In genomic region chr16:74667215-74667765, GRCh38 we compare ENCODE assay signal across 8 cellular contexts. TPM values are rescaled to one million over a fixed set of nuclear protein-coding genes. Genes with fewer than 3 reads are reported as not detected.
A peak's percentile ranks its signal among the peaks of the same experiment; 100 is the strongest.
DNase-seq lines count a peak whose midpoint lies in the region; ATAC-seq and TF ChIP-seq lines count a peak whose summit lies in the region.

No MANE protein-coding gene starts in this region.

- H3F3A ChIP-seq in GM23248 (ENCODE audit: insufficient read depth), result peaks cover 6% of the 10 kb centered on the region; the same call in 1 of the 2 replicates

- H3K36me3 Mint-ChIP-seq in T-helper 1 cell treated with Interleukin-12 subunit alpha and Interleukin-12 subunit beta and Interleukin-4 antibody, amounts not matched to agents 30 μg/mL and 1 μg/mL, for 36 hours (ENCODE audit: low read depth), result peaks cover 31% of the 10 kb centered on the region

- no peaks in the 10 kb centered on the region for H3K27me3 Mint-ChIP-seq in T-helper 1 cell treated with Interleukin-12 subunit alpha and Interleukin-12 subunit beta and Interleukin-4 antibody, amounts not matched to agents 30 μg/mL and 1 μg/mL, for 36 hours (ENCODE audit: low read depth)

- peak overlapping the region; percentile 77 for H3K9ac ChIP-seq in GM23248
- peak overlapping the region in 1 of 2 donors; percentile 63 for H3K9ac ChIP-seq in colonic mucosa (ENCODE audit: low read depth in 2 of 2, low read length in 2 of 2)

- H3K79me2 ChIP-seq in GM23248 (ENCODE audit: insufficient read depth), result peaks cover 44% of the 10 kb centered on the region

- peak overlapping the region; percentile 75 for H3K4me2 ChIP-seq in GM23248 (ENCODE audit: unreplicated experiment)

- H3K4me3 ChIP-seq in AG09309 (ENCODE audit: control insufficient read depth, low read depth, low read length) (peak overlapping the region; percentile 35), GM23248 (peak overlapping the region; percentile 84), colonic mucosa (peak overlapping the region; percentile 100), lower leg skin (ENCODE audit: low read depth, poor library complexity, severe bottlenecking) (peak overlapping the region; percentile 3)

- H3K27ac ChIP-seq in GM23248 (peak overlapping the region; percentile 13), colonic mucosa (peak overlapping the region; percentile 28)

- H3K36me3 ChIP-seq in GM23248 (ENCODE audit: low read depth), result peaks cover 7% of the 10 kb centered on the region
- H3K36me3 ChIP-seq in colonic mucosa, result no peaks in the 10 kb centered on the region

- DNase-seq in AG09309 (ENCODE audit: low read depth) (no peak), GM23248 (peak; percentile 57), colonic mucosa (peak; percentile 51), lower leg skin (ENCODE audit: low spot score in 2 of 2) (no peak), SKM-1 (lab: John Stamatoyannopoulos, UW; ENCODE audit: unreplicated experiment) (no peak)
- peak; percentile 11 for DNase-seq in stimulated activated CD8-positive, alpha-beta memory T cell treated with anti-CD3 and anti-CD28 coated beads, Interleukin-15, amount 100 ng/mL, for 24 hours (ENCODE audit: low read depth)

- H3K4me3 Mint-ChIP-seq in T-helper 1 cell treated with Interleukin-12 subunit alpha and Interleukin-12 subunit beta and Interleukin-4 antibody, amounts not matched to agents 30 μg/mL and 1 μg/mL, for 36 hours, result peak overlapping the region; percentile 93

- H4K20me1 ChIP-seq in GM23248 (ENCODE audit: insufficient read depth), result no peaks in the 10 kb centered on the region

- in situ Hi-C loops in GM23248 (cut with MboI), result no loop called here

- H3K4me1 ChIP-seq in GM23248 (ENCODE audit: insufficient read depth) (0 out of 2 replicates have a peak, but pooled peaks cover 4% of the 10 kb centered on the region), colonic mucosa (peaks cover 4% of the 10 kb centered on the region)

- peak overlapping the region; percentile 94 for H3K27ac Mint-ChIP-seq in T-helper 1 cell treated with Interleukin-12 subunit alpha and Interleukin-12 subunit beta and Interleukin-4 antibody, amounts not matched to agents 30 μg/mL and 1 μg/mL, for 36 hours

- TF ChIP-seq CTCF in AG09309 (IDR thresholded peaks at IDR 0.05; ENCODE audit: control insufficient read depth, insufficient read depth, low read depth, low read length, missing control alignments) (no peak), colonic mucosa (IDR thresholded peaks at IDR 0.05) (no peak), lower leg skin (IDR thresholded peaks at IDR 0.05) (no peak)

- H2AFZ ChIP-seq in GM23248, result peak overlapping the region; percentile 97

- ATAC-seq in HG03354 (IDR thresholded peaks at IDR 0.05; ENCODE audit: poor library complexity, severe bottlenecking, unreplicated experiment), result no peak

- intact Hi-C loops in colonic mucosa (cut with DNase I), result no loop called here
- intact Hi-C loops in lower leg skin (cut with DNase I; ENCODE audit: low total_unique reads), result no loop called here

- peaks cover 29% of the 10 kb centered on the region for H3K4me1 Mint-ChIP-seq in T-helper 1 cell treated with Interleukin-12 subunit alpha and Interleukin-12 subunit beta and Interleukin-4 antibody, amounts not matched to agents 30 μg/mL and 1 μg/mL, for 36 hours (ENCODE audit: low read depth)

- TF ChIP-seq POLR2A in lower leg skin (IDR thresholded peaks at IDR 0.05), result no peak

- no peaks in the 10 kb centered on the region for H3K27me3 ChIP-seq in GM23248 (replicated peaks; ENCODE audit: insufficient read depth)
- H3K27me3 ChIP-seq in colonic mucosa, result no peaks in the 10 kb centered on the region

- H3K9me2 ChIP-seq in GM23248 (ENCODE audit: insufficient read depth), result no peaks in the 10 kb centered on the region

- WGBS in GM23248 (ENCODE audit: low coverage in 1 of 2, low lambda C conversion rate in 2 of 2, missing lambda C conversion rate in 2 of 2), 2 experiments, result 1 to 2% methylated on average over 24 of the region's 24 CpGs
- WGBS in lower leg skin, 2 donors, result 1 to 2% methylated on average over 24 of the region's 24 CpGs

- peaks cover 3% of the 10 kb centered on the region for H3K9me3 Mint-ChIP-seq in T-helper 1 cell treated with Interleukin-12 subunit alpha and Interleukin-12 subunit beta and Interleukin-4 antibody, amounts not matched to agents 30 μg/mL and 1 μg/mL, for 36 hours

- H3K9me3 ChIP-seq in GM23248 (ENCODE audit: low read depth) (no peaks in the 10 kb centered on the region), colonic mucosa (no peaks in the 10 kb centered on the region)

RNA-seq across cellular contexts. Expression of gene RFWD3, which starts 0.6 kb away (rescaled TPM):
- total RNA-seq in GM23248 (2014; rRNA removed; shearing (Covaris generic)), result 18.5 and 28.2 TPM in 2 replicates
- 8.8 and 9.0 TPM in 2 replicates for polyA plus RNA-seq in GM23248 (2016; fragmentation: Nextera tagmentation; extraction: Ambion mirVana)
- 10 to 100 TPM; 23.2 to 45.7 TPM for total RNA-seq in colonic mucosa
- 10 to 100 TPM; 20.3 to 33.5 (median 23.0) TPM for total RNA-seq in lower leg skin

RNA-seq across cellular contexts. Expression of gene MLKL, which starts 33.4 kb away (rescaled TPM):
- total RNA-seq in GM23248 (2014; rRNA removed; shearing (Covaris generic)), result 11.9 and 13.6 TPM in 2 replicates
- 10.0 and 10.4 TPM in 2 replicates for polyA plus RNA-seq in GM23248 (2016; fragmentation: Nextera tagmentation; extraction: Ambion mirVana)
- total RNA-seq in colonic mucosa (10 to 100 TPM; 13.9 to 25.1 TPM), lower leg skin (1 to 10 TPM; 1.9 to 4.8 (median 3.8) TPM)

Comparison
In these comparisons a context has a peak if more than half of its experiments do, and no peak if none do; other contexts are left out.
1. DNase-seq: peak in GM23248 (single experiment), colonic mucosa (single experiment) and stimulated activated CD8-positive, alpha-beta memory T cell treated with anti-CD3 and anti-CD28 coated beads, Interleukin-15, amount 100 ng/mL, for 24 hours (single experiment); none in AG09309 (single experiment), lower leg skin (0 of 2) and SKM-1 (single experiment).
2. H3K4me3 ChIP-seq: peak in every context shown above with its lines; median percentile 100 in colonic mucosa; 84 in GM23248; 35 in AG09309; 3 in lower leg skin.